Comparison of ENCODE assay signal across 10 cellular contexts in the genomic region with DNA sequence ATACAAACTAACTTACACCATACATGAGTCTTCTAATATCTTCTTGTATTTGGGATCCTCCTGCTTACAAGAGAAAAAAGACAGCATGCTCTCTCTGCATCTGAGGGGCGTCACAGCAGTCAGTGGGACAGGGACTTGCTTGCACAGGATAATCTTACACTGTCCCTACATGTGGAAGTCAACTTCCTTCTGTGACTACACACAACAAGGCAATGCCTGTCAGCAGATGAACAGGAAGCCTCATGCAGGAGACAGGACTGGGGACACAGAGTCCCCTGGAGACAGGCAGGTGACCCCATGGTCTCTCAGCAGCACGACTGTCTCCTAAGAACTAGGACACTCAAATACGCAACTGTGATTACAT. TPM values are rescaled to one million over a fixed set of nuclear protein-coding genes. Genes with fewer than 3 reads are reported as not detected.
DNase-seq lines count a peak whose midpoint lies in the region; ATAC-seq and TF ChIP-seq lines count a peak whose summit lies in the region.
"Had no signal": no experiment of that assay in that cellular context is flagged by ENCODE, and none has a peak within 500 bp of the region (broad histone marks: within the 10 kb centered on the region; RNA-seq: fewer than 3 reads in every experiment).

No MANE protein-coding gene starts in this region.

- peak overlapping the region; percentile 40 for H3K14ac ChIP-seq in trophoblast cell (ENCODE audit: low read length)

- intact Hi-C loops in Right ventricle myocardium superior (cut with DNase I): no loop called here

- peak overlapping the region; percentile 26 for H2BK120ac ChIP-seq in trophoblast cell (ENCODE audit: insufficient read depth, low read length, poor library complexity)

- peaks cover 25 to 27% of the 10 kb centered on the region in 2 experiments for H3K4me1 ChIP-seq in trophoblast cell (ENCODE audit: control insufficient read depth in 1 of 2, insufficient read depth in 2 of 2, low read length in 2 of 2)

- H3K27ac Mint-ChIP-seq in T-helper 17 cell: peak overlapping the region; percentile 70

- no peak overlapping the region for H3K9ac ChIP-seq in trophoblast cell (ENCODE audit: low read length)

- peak overlapping the region; percentile 54 for H3K4ac ChIP-seq in trophoblast cell (ENCODE audit: low read depth, low read length)

- peak overlapping the region; percentile 34 for H2BK5ac ChIP-seq in trophoblast cell (ENCODE audit: low read depth, low read length, poor library complexity)

- no peak overlapping the region for H3K4me3 Mint-ChIP-seq in T-helper 17 cell

- peak overlapping the region; percentile 41 for H4K91ac ChIP-seq in trophoblast cell (ENCODE audit: low read depth, low read length)

- H3K27me3 ChIP-seq in trophoblast cell (ENCODE audit: insufficient read depth, low read length): no peaks in the 10 kb centered on the region

- peak overlapping the region; percentile 72 for H3K27ac ChIP-seq in trophoblast cell (ENCODE audit: low read depth, low read length)
- H3K27ac ChIP-seq in substantia nigra (ENCODE audit: low read depth, low read length, poor library complexity, severe bottlenecking): no peak overlapping the region

- peaks cover 4 to 6% of the 10 kb centered on the region in 2 experiments for H3K36me3 ChIP-seq in trophoblast cell (ENCODE audit: control insufficient read depth in 1 of 2, insufficient read depth in 2 of 2, low read length in 2 of 2)

- H3K18ac ChIP-seq in trophoblast cell (ENCODE audit: low read length): peak overlapping the region; percentile 76

- H3K9me3 ChIP-seq in T-helper 17 cell (ENCODE audit: control insufficient read depth, low read length, poor library complexity, severe bottlenecking) (no peaks in the 10 kb centered on the region), trophoblast cell (ENCODE audit: insufficient read depth, low read depth, low read length) (no peaks in the 10 kb centered on the region)

- H2AK5ac ChIP-seq in trophoblast cell (ENCODE audit: low read length): peak overlapping the region; percentile 41

- H4K8ac ChIP-seq in trophoblast cell (ENCODE audit: low read depth, low read length): no peak overlapping the region

- H3K27me3 Mint-ChIP-seq in T-helper 17 cell: no peaks in the 10 kb centered on the region

- H3K36me3 Mint-ChIP-seq in T-helper 17 cell (ENCODE audit: low read depth): no peaks in the 10 kb centered on the region

- H3K23ac ChIP-seq in trophoblast cell (ENCODE audit: low read length): no peak overlapping the region

- in situ Hi-C loops in G401 (cut with HindIII; ENCODE audit: low sequenced_read_pairs) (no loop called here), GM13977 (cut with MboI; ENCODE audit: low pct_unique_long_range_greater_than_20kb, low sequenced_read_pairs, unreplicated experiment) (no loop called here)

- H2AFZ ChIP-seq in trophoblast cell (ENCODE audit: insufficient read depth, low read length, poor library complexity): peak overlapping the region; percentile 26

- peak overlapping the region; percentile 2 for H3K4me2 ChIP-seq in trophoblast cell (ENCODE audit: low read length)

- peaks cover 57% of the 10 kb centered on the region for H3K4me1 Mint-ChIP-seq in T-helper 17 cell

- ATAC-seq in T-helper 17 cell (no peak), Right ventricle myocardium superior (ENCODE audit: poor library complexity) (peak; percentile 54), HG03565 (IDR thresholded peaks at IDR 0.05; ENCODE audit: unreplicated experiment) (no peak)

- no peak for TF ChIP-seq CTCF in GM13977 (IDR thresholded peaks at IDR 0.05; ENCODE audit: extremely low read depth, insufficient read depth, missing control alignments)

- DNase-seq in G401 (ENCODE audit: low spot score): peak; percentile 49
- no peak for DNase-seq in T-helper 17 cell
- DNase-seq in Right ventricle myocardium superior: no peak
- no peak for DNase-seq in trophoblast cell
- no peak for DNase-seq in GM13977 (ENCODE audit: low spot score)
- DNase-seq in substantia nigra (lab: John Stamatoyannopoulos, UW): no peak
- DNase-seq in NCI-H2227 (lab: John Stamatoyannopoulos, UW; ENCODE audit: unreplicated experiment): no peak
- DNase-seq: stimulated activated CD4-positive, alpha-beta T cell treated with anti-CD3 and anti-CD28 coated beads, Interleukin-4, amount 100 ng/mL, for 1 hour; T1000 had no signal

- no peak overlapping the region for H2BK12ac ChIP-seq in trophoblast cell (ENCODE audit: low read length)

- no CpG with 5 or more reads among the region's 3 CpGs for WGBS in trophoblast cell (ENCODE audit: extremely low coverage, insufficient coverage, insufficient read length)

- H3K79me2 ChIP-seq in trophoblast cell (ENCODE audit: control insufficient read depth, insufficient read depth, low read length, poor library complexity): peaks cover 19% of the 10 kb centered on the region

- H3K4me3 ChIP-seq in trophoblast cell (ENCODE audit: low read depth, low read length): no peak overlapping the region

- peaks cover 11% of the 10 kb centered on the region for H3K79me1 ChIP-seq in trophoblast cell (ENCODE audit: low read length)

- no peak overlapping the region for H4K12ac ChIP-seq in trophoblast cell (ENCODE audit: low read depth, low read length)

RNA-seq across cellular contexts. Expression of a gene that starts 54.8 kb away (rescaled TPM):
- total RNA-seq in G401 (2014; rRNA removed; shearing (Covaris generic)): 58.8 and 72.5 TPM in 2 replicates
- total RNA-seq in T-helper 17 cell (10 to 100 TPM; 36.8 to 61.3 TPM), Right ventricle myocardium superior (60.2 TPM)
- polyA plus RNA-seq in trophoblast cell (2013): 89.1 and 90.0 TPM in 2 replicates
